Comparison of ENCODE assay signal across 17 cellular contexts in genomic region chr6:113377362-113377942, GRCh38.
DNase-seq lines count a peak whose midpoint lies in the region; ATAC-seq, FAIRE-seq and TF ChIP-seq lines count a peak whose summit lies in the region.
"Had no signal": no experiment of that assay in that cellular context is flagged by ENCODE, and none has a peak within 500 bp of the region (broad histone marks: within the 10 kb centered on the region; RNA-seq: fewer than 3 reads in every experiment).

No MANE protein-coding gene starts in this region.

- ATAC-seq in GM19043 (IDR thresholded peaks at IDR 0.05; ENCODE audit: low read depth, unreplicated experiment) (peak; percentile 42), HG03280 (IDR thresholded peaks at IDR 0.05; ENCODE audit: unreplicated experiment) (peak; percentile 71)
- ATAC-seq: left colon, pancreas had no signal

- H3K9me3 ChIP-seq in osteoblast (ENCODE audit: low read depth, low read length), result no peaks in the 10 kb centered on the region
- H3K9me3 ChIP-seq: pancreas, thoracic aorta had no signal

- DNase-seq in HFFc6 (no peak), osteoblast (ENCODE audit: insufficient read length, low spot score, missing footprints) (no peak), HTR-8/SVneo (ENCODE audit: insufficient read length, low spot score) (no peak), NCI-H146 treated with DMSO at 0.1 percent for 48 hours (lab: John Stamatoyannopoulos, UW; ENCODE audit: unreplicated experiment) (no peak), MV-4-11 (lab: John Stamatoyannopoulos, UW) (no peak)
- no peak for DNase-seq in activated naive CD8-positive, alpha-beta T cell treated with anti-CD3 and anti-CD28 coated beads for 36 hours
- DNase-seq: activated CD4-positive, alpha-beta T cell treated with anti-CD3 and anti-CD28 coated beads, Interleukin-2, amount 10 ng/mL, durations not matched to agents 24 days and 14 days; left colon; NCI-H1048; NCI-H82; pancreas had no signal

- no peaks in the 10 kb centered on the region for H4K20me1 ChIP-seq in osteoblast (ENCODE audit: insufficient read depth, low read length)

- H3K27me3 Mint-ChIP-seq in HFFc6 (ENCODE audit: insufficient read depth), result no peaks in the 10 kb centered on the region; the same call in 1 of the 2 replicates
- peaks cover 4% of the 10 kb centered on the region for H3K27me3 Mint-ChIP-seq in activated naive CD8-positive, alpha-beta T cell treated with anti-CD3 and anti-CD28 coated beads for 36 hours
- H3K27me3 Mint-ChIP-seq: activated CD4-positive, alpha-beta T cell treated with anti-CD3 and anti-CD28 coated beads, Interleukin-2, amount 10 ng/mL, durations not matched to agents 24 days and 14 days had no signal

- TF ChIP-seq CTCF in HFFc6 (IDR thresholded peaks at IDR 0.05) (no peak), osteoblast (IDR thresholded peaks at IDR 0.05; ENCODE audit: extremely low read depth, low read depth, low read length) (no peak)

- H3K4me1 ChIP-seq in osteoblast (ENCODE audit: insufficient read depth, low read length), result peaks cover 32% of the 10 kb centered on the region
- H3K4me1 ChIP-seq: pancreas had no signal

- peak overlapping the region; percentile 42 for H2AFZ ChIP-seq in osteoblast (ENCODE audit: low read length)

- no peaks in the 10 kb centered on the region for H3K27me3 ChIP-seq in osteoblast (ENCODE audit: insufficient read depth, low read length)
- H3K27me3 ChIP-seq: pancreas had no signal

- H3K4me3 Mint-ChIP-seq in HFFc6, result 0 out of 2 replicates have a peak overlapping the region, but pooled peaks have one; percentile 13
- H3K4me3 Mint-ChIP-seq in activated naive CD8-positive, alpha-beta T cell treated with anti-CD3 and anti-CD28 coated beads for 36 hours, result no peak overlapping the region
- H3K4me3 Mint-ChIP-seq: activated CD4-positive, alpha-beta T cell treated with anti-CD3 and anti-CD28 coated beads, Interleukin-2, amount 10 ng/mL, durations not matched to agents 24 days and 14 days had no signal

- peak overlapping the region; percentile 84 for H3K27ac ChIP-seq in osteoblast (ENCODE audit: low read depth, low read length)
- H3K27ac ChIP-seq: coronary artery, HL-60, pancreas, thoracic aorta had no signal

- no peaks in the 10 kb centered on the region for H3K79me2 ChIP-seq in osteoblast (ENCODE audit: insufficient read depth, low read length)

- H3K4me3 ChIP-seq in osteoblast (ENCODE audit: insufficient read depth, low read length), result no peak overlapping the region
- H3K4me3 ChIP-seq: coronary artery, pancreas, thoracic aorta had no signal

- H3K27ac Mint-ChIP-seq in HFFc6, result peak overlapping the region; percentile 96
- H3K27ac Mint-ChIP-seq in activated naive CD8-positive, alpha-beta T cell treated with anti-CD3 and anti-CD28 coated beads for 36 hours, result no peak overlapping the region
- H3K27ac Mint-ChIP-seq: activated CD4-positive, alpha-beta T cell treated with anti-CD3 and anti-CD28 coated beads, Interleukin-2, amount 10 ng/mL, durations not matched to agents 24 days and 14 days; activated naive CD4-positive, alpha-beta T cell treated with anti-CD3 and anti-CD28 coated beads, Interleukin-2, amount 50 U/mL, for 72 hours had no signal

- peaks cover 11% of the 10 kb centered on the region for H3K36me3 ChIP-seq in osteoblast (ENCODE audit: insufficient read depth, low read length)
- H3K36me3 ChIP-seq: pancreas, thoracic aorta had no signal

- peaks cover 91% of the 10 kb centered on the region for H3K4me1 Mint-ChIP-seq in HFFc6 (ENCODE audit: low read depth)
- H3K4me1 Mint-ChIP-seq in activated naive CD8-positive, alpha-beta T cell treated with anti-CD3 and anti-CD28 coated beads for 36 hours, result no peaks in the 10 kb centered on the region
- H3K4me1 Mint-ChIP-seq: activated CD4-positive, alpha-beta T cell treated with anti-CD3 and anti-CD28 coated beads, Interleukin-2, amount 10 ng/mL, durations not matched to agents 24 days and 14 days had no signal

- no peak for FAIRE-seq in HTR-8/SVneo (lab: Jason Lieb, UNC)
- FAIRE-seq: pancreas had no signal

- peaks cover 22% of the 10 kb centered on the region for H3K36me3 Mint-ChIP-seq in HFFc6 (ENCODE audit: low read depth)
- no peaks in the 10 kb centered on the region for H3K36me3 Mint-ChIP-seq in activated naive CD8-positive, alpha-beta T cell treated with anti-CD3 and anti-CD28 coated beads for 36 hours
- H3K36me3 Mint-ChIP-seq: activated naive CD4-positive, alpha-beta T cell treated with anti-CD3 and anti-CD28 coated beads, Interleukin-2, amount 50 U/mL, for 72 hours had no signal

- H3K4me2 ChIP-seq in osteoblast (ENCODE audit: insufficient read depth, low read length), result no peak overlapping the region

- H3K9me3 Mint-ChIP-seq in HFFc6, result no peaks in the 10 kb centered on the region
- no peaks in the 10 kb centered on the region for H3K9me3 Mint-ChIP-seq in activated naive CD8-positive, alpha-beta T cell treated with anti-CD3 and anti-CD28 coated beads for 36 hours
- H3K9me3 Mint-ChIP-seq: activated CD4-positive, alpha-beta T cell treated with anti-CD3 and anti-CD28 coated beads, Interleukin-2, amount 10 ng/mL, durations not matched to agents 24 days and 14 days had no signal
